14 cellular contexts compared by ENCODE assay signal in genomic region chr16:48014349-48015135, GRCh38.
DNase-seq lines count a peak whose midpoint lies in the region; ATAC-seq and TF ChIP-seq lines count a peak whose summit lies in the region.
"Had no signal": no experiment of that assay in that cellular context is flagged by ENCODE, and none has a peak within 500 bp of the region (broad histone marks: within the 10 kb centered on the region; RNA-seq: fewer than 3 reads in every experiment).

No MANE protein-coding gene starts in this region.

- H3K4me2 ChIP-seq in neural progenitor cell, result no peak overlapping the region

- no peaks in the 10 kb centered on the region for H3K36me3 ChIP-seq in MG63
- no peaks in the 10 kb centered on the region for H3K36me3 ChIP-seq in endodermal cell (ENCODE audit: control insufficient read depth, insufficient read depth, low read length)
- H3K36me3 ChIP-seq in neural progenitor cell, result no peaks in the 10 kb centered on the region
- H3K36me3 ChIP-seq: lower lobe of right lung had no signal

- intact Hi-C loops in lower leg skin (cut with DNase I; ENCODE audit: low total_unique reads), result no loop called here

- no peaks in the 10 kb centered on the region for H3K36me3 Mint-ChIP-seq in endodermal cell (ENCODE audit: low read depth)
- no peaks in the 10 kb centered on the region for H3K36me3 Mint-ChIP-seq in neural progenitor cell
- no peaks in the 10 kb centered on the region for H3K36me3 Mint-ChIP-seq in activated T-cell treated with anti-CD3 and anti-CD28 coated beads, Interleukin-2, amount 50 U/mL, for 72 hours (ENCODE audit: insufficient read depth in 2 of 2)
- no peaks in the 10 kb centered on the region for H3K36me3 Mint-ChIP-seq in glutamatergic neuron (ENCODE audit: unreplicated experiment)

- H3K27ac ChIP-seq in endodermal cell (ENCODE audit: low read depth, low read length), result no peak overlapping the region
- H3K27ac ChIP-seq in neural progenitor cell, result no peak overlapping the region
- H3K27ac ChIP-seq: lower lobe of right lung had no signal

- no peak overlapping the region for H3K9ac ChIP-seq in endodermal cell (ENCODE audit: extremely low read depth, low read length, poor library complexity, severe bottlenecking)
- H3K9ac ChIP-seq in neural progenitor cell, result no peak overlapping the region

- H2AFZ ChIP-seq in neural progenitor cell (replicated peaks), result no peak overlapping the region

- no peaks in the 10 kb centered on the region for H3K27me3 Mint-ChIP-seq in endodermal cell (ENCODE audit: insufficient read depth)
- no peaks in the 10 kb centered on the region for H3K27me3 Mint-ChIP-seq in neural progenitor cell (ENCODE audit: insufficient read depth, low read depth)
- H3K27me3 Mint-ChIP-seq in activated T-cell treated with anti-CD3 and anti-CD28 coated beads, Interleukin-2, amount 50 U/mL, for 72 hours (ENCODE audit: low read depth), result no peaks in the 10 kb centered on the region
- peaks cover 5% of the 10 kb centered on the region for H3K27me3 Mint-ChIP-seq in glutamatergic neuron (ENCODE audit: unreplicated experiment)
- H3K27me3 Mint-ChIP-seq: stimulated activated naive CD8-positive, alpha-beta T cell treated with anti-CD3 and anti-CD28 coated beads, Interleukin-15, Interleukin-2, amounts not matched to agents 100 ng/mL and 50 ng/mL, for 24 hours had no signal

- no peak overlapping the region for H3K4me3 ChIP-seq in MG63
- H3K4me3 ChIP-seq in endodermal cell (ENCODE audit: low read length), result no peak overlapping the region
- H3K4me3 ChIP-seq in neural progenitor cell, result no peak overlapping the region
- no peak overlapping the region for H3K4me3 ChIP-seq in lower leg skin (ENCODE audit: low read depth, poor library complexity, severe bottlenecking)
- H3K4me3 ChIP-seq: lower lobe of right lung had no signal

- H3K9me3 ChIP-seq in MG63 (no peaks in the 10 kb centered on the region), endodermal cell (ENCODE audit: control insufficient read depth, low read length) (no peaks in the 10 kb centered on the region), neural progenitor cell (ENCODE audit: low read depth) (no peaks in the 10 kb centered on the region)
- H3K9me3 ChIP-seq: lower lobe of right lung had no signal

- H3K27ac Mint-ChIP-seq in endodermal cell (no peak overlapping the region), neural progenitor cell (peak overlapping the region; percentile 12), glutamatergic neuron (ENCODE audit: unreplicated experiment) (no peak overlapping the region)
- no peak overlapping the region for H3K27ac Mint-ChIP-seq in activated T-cell treated with anti-CD3 and anti-CD28 coated beads, Interleukin-2, amount 50 U/mL, for 72 hours
- H3K27ac Mint-ChIP-seq: stimulated activated naive CD8-positive, alpha-beta T cell treated with anti-CD3 and anti-CD28 coated beads, Interleukin-15, Interleukin-2, amounts not matched to agents 100 ng/mL and 50 ng/mL, for 24 hours had no signal

- H4K20me1 ChIP-seq in neural progenitor cell (ENCODE audit: low read depth), result no peaks in the 10 kb centered on the region

- H3K4me1 Mint-ChIP-seq in endodermal cell, result no peaks in the 10 kb centered on the region
- peaks cover 19% of the 10 kb centered on the region for H3K4me1 Mint-ChIP-seq in neural progenitor cell
- no peaks in the 10 kb centered on the region for H3K4me1 Mint-ChIP-seq in activated T-cell treated with anti-CD3 and anti-CD28 coated beads, Interleukin-2, amount 50 U/mL, for 72 hours (ENCODE audit: low read depth)
- no peaks in the 10 kb centered on the region for H3K4me1 Mint-ChIP-seq in glutamatergic neuron (ENCODE audit: low read depth, unreplicated experiment)

- TF ChIP-seq CTCF in endodermal cell (conservative IDR thresholded peaks at IDR 0.05) (no peak), neural progenitor cell (IDR thresholded peaks at IDR 0.05) (no peak), lower leg skin (IDR thresholded peaks at IDR 0.05) (no peak), glutamatergic neuron (IDR thresholded peaks at IDR 0.05; ENCODE audit: partially characterized antibody, unreplicated experiment) (no peak)

- ATAC-seq in activated T-cell treated with anti-CD3 and anti-CD28 coated beads, Interleukin-2, amount 50 U/mL, for 72 hours (replicated peaks in 1 of 2), result no peak
- ATAC-seq: lower lobe of right lung had no signal

- H3K4me3 Mint-ChIP-seq in endodermal cell (no peak overlapping the region), neural progenitor cell (no peak overlapping the region), glutamatergic neuron (ENCODE audit: unreplicated experiment) (no peak overlapping the region)
- no peak overlapping the region for H3K4me3 Mint-ChIP-seq in activated T-cell treated with anti-CD3 and anti-CD28 coated beads, Interleukin-2, amount 50 U/mL, for 72 hours
- H3K4me3 Mint-ChIP-seq: stimulated activated naive CD8-positive, alpha-beta T cell treated with anti-CD3 and anti-CD28 coated beads, Interleukin-15, Interleukin-2, amounts not matched to agents 100 ng/mL and 50 ng/mL, for 24 hours had no signal

- no peaks in the 10 kb centered on the region for H3K4me1 ChIP-seq in endodermal cell (ENCODE audit: control insufficient read depth, insufficient read depth, low read length)
- H3K4me1 ChIP-seq in neural progenitor cell, result peaks cover 9% of the 10 kb centered on the region
- H3K4me1 ChIP-seq: lower lobe of right lung had no signal

- no peak for TF ChIP-seq POLR2A in lower leg skin (IDR thresholded peaks at IDR 0.05)

- H3F3A ChIP-seq in neural progenitor cell (ENCODE audit: low read depth), result no peaks in the 10 kb centered on the region

- 84 to 90% methylated on average over 9 to 10 of the region's 10 CpGs for WGBS in endodermal cell (ENCODE audit: insufficient coverage in 1 of 2, insufficient read length in 1 of 2), 2 experiments
- WGBS in lower leg skin, 2 donors, result 86 to 87% methylated on average over 10 of the region's 10 CpGs

- peak; percentile 30 for DNase-seq in ELF-1 (ENCODE audit: low read depth, low spot score)
- DNase-seq in MG63, result peak; percentile 39
- DNase-seq in endodermal cell, result peak; percentile 69
- DNase-seq in neural progenitor cell (ENCODE audit: low spot score), result peak; percentile 52
- no peak for DNase-seq in activated T-cell treated with anti-CD3 and anti-CD28 coated beads, Interleukin-2, amount 50 U/mL, for 72 hours
- DNase-seq in lower leg skin (ENCODE audit: low spot score in 2 of 2), result no peak
- no peak for DNase-seq in glutamatergic neuron
- DNase-seq in inferior parietal cortex (ENCODE audit: extremely low spot score), result no peak
- DNase-seq: activated CD4-positive, alpha-beta T cell treated with anti-CD3 and anti-CD28 coated beads, Interleukin-2, amount 50 U/mL, for 1 hour; activated gamma-delta T cell treated with Interleukin-2 at 50 U/mL for 16 hours; lower lobe of right lung; NCI-H526 treated with DMSO at 0.1 percent for 48 hours; stimulated activated CD4-positive, alpha-beta T cell treated with anti-CD3 and anti-CD28 coated beads, Interleukin-4, amount 100 ng/mL, for 24 hours had no signal

- no peaks in the 10 kb centered on the region for H3K79me2 ChIP-seq in neural progenitor cell (ENCODE audit: low read depth)

- no peaks in the 10 kb centered on the region for H3K27me3 ChIP-seq in MG63
- no peaks in the 10 kb centered on the region for H3K27me3 ChIP-seq in endodermal cell (ENCODE audit: control insufficient read depth, insufficient read depth, low read length, poor library complexity, severe bottlenecking)
- no peaks in the 10 kb centered on the region for H3K27me3 ChIP-seq in neural progenitor cell

- peaks cover 7% of the 10 kb centered on the region for H3K9me3 Mint-ChIP-seq in endodermal cell
- peaks cover 4% of the 10 kb centered on the region for H3K9me3 Mint-ChIP-seq in neural progenitor cell
- peaks cover 0 to 4% of the 10 kb centered on the region in 2 donors for H3K9me3 Mint-ChIP-seq in activated T-cell treated with anti-CD3 and anti-CD28 coated beads, Interleukin-2, amount 50 U/mL, for 72 hours
- peaks cover 5% of the 10 kb centered on the region for H3K9me3 Mint-ChIP-seq in glutamatergic neuron (ENCODE audit: unreplicated experiment)
- H3K9me3 Mint-ChIP-seq: stimulated activated naive CD8-positive, alpha-beta T cell treated with anti-CD3 and anti-CD28 coated beads, Interleukin-15, Interleukin-2, amounts not matched to agents 100 ng/mL and 50 ng/mL, for 24 hours had no signal

Comparison
In these comparisons a context has a peak if more than half of its experiments do, and no peak if none do; other contexts are left out.
1. DNase-seq: peak in ELF-1 (single experiment), MG63 (single experiment), endodermal cell (single experiment) and neural progenitor cell (single experiment); none in activated T-cell treated with anti-CD3 and anti-CD28 coated beads, Interleukin-2, amount 50 U/mL, for 72 hours (0 of 2), lower leg skin (0 of 2), glutamatergic neuron (single experiment) and inferior parietal cortex (single experiment).